Comparison of ENCODE assay signal across 20 cellular contexts in genomic region chr16:74560912-74561311, GRCh38. TPM values are rescaled to one million over a fixed set of nuclear protein-coding genes. Genes with fewer than 3 reads are reported as not detected.
DNase-seq lines count a peak whose midpoint lies in the region; ATAC-seq and TF ChIP-seq lines count a peak whose summit lies in the region.
"Had no signal": no experiment of that assay in that cellular context is flagged by ENCODE, and none has a peak within 500 bp of the region (broad histone marks: within the 10 kb centered on the region; RNA-seq: fewer than 3 reads in every experiment).

No MANE protein-coding gene starts in this region.

- no peak overlapping the region for H3K14ac ChIP-seq in mesenchymal stem cell (ENCODE audit: low read length in 2 of 2)

- no peak for ATAC-seq in CD4-positive, alpha-beta T cell (ENCODE audit: poor library complexity)
- ATAC-seq in HG03097 (IDR thresholded peaks at IDR 0.05; ENCODE audit: low FRiP score, unreplicated experiment), result no peak

- H3K27me3 Mint-ChIP-seq in CD4-positive, alpha-beta T cell, result no peaks in the 10 kb centered on the region
- H3K27me3 Mint-ChIP-seq: IgD-negative memory B cell had no signal

- no peak overlapping the region for H3K4me3 Mint-ChIP-seq in CD4-positive, alpha-beta T cell
- H3K4me3 Mint-ChIP-seq: CD14-positive monocyte, IgD-negative memory B cell had no signal

- no peak overlapping the region for H2BK15ac ChIP-seq in mesenchymal stem cell (ENCODE audit: low read depth, poor library complexity, severe bottlenecking)

- H3K4me1 Mint-ChIP-seq in CD4-positive, alpha-beta T cell (ENCODE audit: low read depth), result peaks cover 96% of the 10 kb centered on the region

- peaks cover 10% of the 10 kb centered on the region for H3K4me1 ChIP-seq in mesenchymal stem cell (ENCODE audit: control insufficient read depth, insufficient read depth, low read depth, low read length)
- H3K4me1 ChIP-seq: Caco-2 had no signal

- intact Hi-C loops in CD4-positive, alpha-beta T cell (cut with DNase I, micrococcal nuclease), result no loop called here

- no peak overlapping the region for H3K9ac ChIP-seq in mesenchymal stem cell (ENCODE audit: low read length)
- H3K9ac ChIP-seq: SK-N-SH had no signal

- DNase-seq in CD4-positive, alpha-beta T cell, result no peak
- DNase-seq in DMS 273 treated with DMSO at 0.1 percent for 48 hours (lab: John Stamatoyannopoulos, UW), result peak; percentile 27
- DNase-seq in cerebellar nuclear complex (lab: John Stamatoyannopoulos, UW), result peak; percentile 45 to 60
- DNase-seq in mesenchymal stem cell, result no peak
- no peak for DNase-seq in KG1 (lab: John Stamatoyannopoulos, UW)
- DNase-seq in activated effector memory CD4-positive, alpha-beta T cell treated with anti-CD3 and anti-CD28 coated beads, Interleukin-2, amount 50 U/mL, for 16 hours, result no peak
- DNase-seq: ACHN, AML-193, Caco-2, HCEC 1CT, NCI-H1105 treated with DMSO at 0.1 percent for 48 hours, NCI-H1930, NCI-H2171 treated with DMSO at 0.1 percent for 48 hours, NCI-H446 treated with DMSO at 0.1 percent for 48 hours, NCI-H748 treated with DMSO at 0.1 percent for 48 hours, PC-9, SK-N-SH had no signal

- peak overlapping the region in 1 of 2 experiments; percentile 37 for H3K18ac ChIP-seq in mesenchymal stem cell (ENCODE audit: low read depth in 1 of 2, low read length in 2 of 2)

- H3K27ac Mint-ChIP-seq in CD4-positive, alpha-beta T cell, result peak overlapping the region; percentile 62

- H3K4me3 ChIP-seq in mesenchymal stem cell (ENCODE audit: insufficient read depth in 1 of 2, low read depth in 1 of 2, low read length in 2 of 2), result no peak overlapping the region
- H3K4me3 ChIP-seq: PC-9 had no signal

- no peaks in the 10 kb centered on the region for H3K9me3 ChIP-seq in CD4-positive, alpha-beta T cell (ENCODE audit: control insufficient read depth, low read length)
- no peaks in the 10 kb centered on the region for H3K9me3 ChIP-seq in mesenchymal stem cell (ENCODE audit: control insufficient read depth, low read length)
- H3K9me3 ChIP-seq: Caco-2, SK-N-SH had no signal

- no peak overlapping the region for H2BK5ac ChIP-seq in mesenchymal stem cell (ENCODE audit: low read depth, low read length, poor library complexity, severe bottlenecking)

- no peak overlapping the region for H3K27ac ChIP-seq in CD4-positive, alpha-beta T cell (ENCODE audit: low read depth, low read length)
- H3K27ac ChIP-seq in mesenchymal stem cell (ENCODE audit: low read length, poor library complexity, severe bottlenecking), result no peak overlapping the region
- H3K27ac ChIP-seq: PC-9 had no signal

- H3K36me3 Mint-ChIP-seq in CD4-positive, alpha-beta T cell (ENCODE audit: low read depth), result peaks cover 51% of the 10 kb centered on the region

- no peak overlapping the region for H2BK120ac ChIP-seq in mesenchymal stem cell (ENCODE audit: low read depth, low read length)

- peaks cover 26% of the 10 kb centered on the region for H3K79me1 ChIP-seq in mesenchymal stem cell (replicated peaks; ENCODE audit: low read length, poor library complexity, severe bottlenecking)

- no peak overlapping the region for H2BK12ac ChIP-seq in mesenchymal stem cell (ENCODE audit: low read length in 2 of 2)

- no peak overlapping the region for H3K4me2 ChIP-seq in mesenchymal stem cell (ENCODE audit: low read length, poor library complexity, severe bottlenecking)
- H3K4me2 ChIP-seq: PC-9, SK-N-SH had no signal

- H3K9me3 Mint-ChIP-seq in CD4-positive, alpha-beta T cell, result no peaks in the 10 kb centered on the region
- H3K9me3 Mint-ChIP-seq: CD14-positive monocyte, IgD-negative memory B cell had no signal

- POLR2A ChIA-PET in CD4-positive, alpha-beta T cell (lab: Charles Lee), result interaction anchor here (1.4 to 2.0 kb wide), 2 partner anchors 40 to 46 kb away, joined by 4 to 7 read pairs; partner anchors contain the start of gene GLG1

- H3K36me3 ChIP-seq in mesenchymal stem cell (ENCODE audit: control insufficient read depth in 1 of 2, insufficient read depth in 2 of 2, low read depth in 1 of 2, low read length in 2 of 2), result peaks cover 0 to 5% of the 10 kb centered on the region in 2 experiments

- whole genome bisulfite sequencing in mesenchymal stem cell, result 98% methylated on average over 3 of the region's 3 CpGs

- H2AFZ ChIP-seq in mesenchymal stem cell (ENCODE audit: low read depth, low read length), result no peak overlapping the region
- H2AFZ ChIP-seq: PC-9 had no signal

- H2AK5ac ChIP-seq in mesenchymal stem cell (ENCODE audit: low read length, severe bottlenecking), result no peak overlapping the region

- TF ChIP-seq CTCF in CD4-positive, alpha-beta T cell (IDR thresholded peaks at IDR 0.05), result no peak

- no peak overlapping the region for H4K91ac ChIP-seq in mesenchymal stem cell (ENCODE audit: low read length)

- no peaks in the 10 kb centered on the region for H3K27me3 ChIP-seq in CD4-positive, alpha-beta T cell (ENCODE audit: control insufficient read depth, insufficient read depth, low read length)
- H3K27me3 ChIP-seq in mesenchymal stem cell (ENCODE audit: control insufficient read depth in 1 of 2, insufficient read depth in 1 of 2, low read length in 2 of 2), result no peaks in the 10 kb centered on the region

- H3K4ac ChIP-seq in mesenchymal stem cell (ENCODE audit: low read depth in 1 of 2, low read length in 2 of 2), result no peak overlapping the region

- peak overlapping the region; percentile 48 for H4K8ac ChIP-seq in mesenchymal stem cell (ENCODE audit: low read length)

- no peak overlapping the region for H3K23ac ChIP-seq in mesenchymal stem cell (ENCODE audit: low read length in 2 of 2)

- CTCF ChIA-PET in CD4-positive, alpha-beta T cell (lab: Charles Lee), result no interaction called here

RNA-seq across cellular contexts. Expression of gene GLG1, which starts 46.0 kb away (rescaled TPM):
- 100 to 1,000 TPM; 110 to 114 TPM for total RNA-seq in CD4-positive, alpha-beta T cell
- 117 TPM for polyA plus RNA-seq in mesenchymal stem cell (2013, experiment 1 of 2)
- 111 TPM for polyA plus RNA-seq in mesenchymal stem cell (2013, experiment 2 of 2)

Comparison
In these comparisons a context has a peak if more than half of its experiments do, and no peak if none do; other contexts are left out.
1. DNase-seq: peak in DMS 273 treated with DMSO at 0.1 percent for 48 hours (single experiment) and cerebellar nuclear complex (2 of 2); none in CD4-positive, alpha-beta T cell (0 of 10), mesenchymal stem cell (single experiment), KG1 (single experiment) and activated effector memory CD4-positive, alpha-beta T cell treated with anti-CD3 and anti-CD28 coated beads, Interleukin-2, amount 50 U/mL, for 16 hours (single experiment).